13 cellular contexts compared by ENCODE assay signal in genomic region chr2:155021591-155021990, GRCh38.
"Had no signal": no experiment of that assay in that cellular context is flagged by ENCODE, and none has a peak within 500 bp of the region (broad histone marks: within the 10 kb centered on the region; RNA-seq: fewer than 3 reads in every experiment).

No MANE protein-coding gene starts in this region.

- H3K4me3 ChIP-seq: coronary artery, gastrocnemius medialis, left lung, ovary, thoracic aorta had no signal

- H3K9me3 ChIP-seq: gastrocnemius medialis, left lung, ovary, thoracic aorta had no signal

- H3K27me3 ChIP-seq: gastrocnemius medialis, left lung, ovary had no signal

- H3K36me3 ChIP-seq: gastrocnemius medialis, left lung, ovary, thoracic aorta had no signal

- DNase-seq: activated CD4-positive, alpha-beta T cell treated with anti-CD3 and anti-CD28 coated beads, Interleukin-2, amount 50 U/mL, for 1 hour; activated naive CD4-positive, alpha-beta T cell treated with anti-CD3 and anti-CD28 coated beads, Interleukin-2, amount 10 ng/mL, durations not matched to agents 7 days and 5 days; activated T-cell treated with anti-CD3 and anti-CD28 coated beads for 4 hours; effector CD8-positive, alpha-beta T cell; gastrocnemius medialis; islet precursor cell; left lung; ovary; stimulated activated CD4-positive, alpha-beta T cell treated with anti-CD3 and anti-CD28 coated beads, Interleukin-15, amount 100 ng/mL, for 24 hours; stimulated activated CD4-positive, alpha-beta T cell treated with anti-CD3 and anti-CD28 coated beads, Interleukin-4, amount 100 ng/mL, for 4 hours; stimulated activated naive CD8-positive, alpha-beta T cell treated with anti-CD3 and anti-CD28 coated beads, Interleukin-15, amount 100 ng/mL, for 72 hours had no signal

- H3K27ac ChIP-seq: coronary artery, gastrocnemius medialis, left lung, ovary, thoracic aorta had no signal

- H3K4me1 ChIP-seq: gastrocnemius medialis, left lung had no signal
